ENCODE assay signal across 29 cellular contexts in the genomic region with DNA sequence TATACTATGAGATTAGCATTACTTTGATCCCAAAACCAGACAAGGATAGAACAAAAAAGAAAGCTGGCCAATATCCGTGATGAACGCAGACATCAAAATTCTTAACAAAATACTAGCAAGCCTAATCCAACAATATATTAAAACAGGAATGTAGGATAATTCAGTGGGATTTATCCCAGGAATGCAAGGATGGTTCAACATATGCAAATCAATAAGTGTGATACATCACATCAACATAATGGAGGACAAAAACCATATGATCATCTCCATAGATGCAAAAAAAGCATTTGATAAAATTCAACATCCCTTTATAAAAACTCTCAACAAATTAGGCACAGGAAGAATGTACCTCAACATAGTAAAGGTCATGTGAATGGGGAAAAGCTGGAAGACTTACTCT.
"Had no signal": no experiment of that assay in that cellular context is flagged by ENCODE, and none has a peak within 500 bp of the region (broad histone marks: within the 10 kb centered on the region; RNA-seq: fewer than 3 reads in every experiment).

No MANE protein-coding gene starts in this region.

- ATAC-seq: stimulated activated effector memory CD8-positive, alpha-beta T cell treated with anti-CD3 and anti-CD28 coated beads, Interleukin-12 subunit alpha, Interleukin-12 subunit beta, amount 100 ng/mL, for 72 hours; stimulated activated memory B cell treated with anti-CD40 and anti-IgM and Interleukin-4, amounts not matched to agents 10 μg/mL and 1 μg/mL and 100 μg/mL, for 72 hours; stimulated activated naive B cell treated with anti-CD40 and anti-IgM and Interleukin-4, amounts not matched to agents 10 μg/mL and 1 μg/mL and 100 μg/mL, for 72 hours; stimulated activated naive CD8-positive, alpha-beta T cell treated with anti-CD3 and anti-CD28 coated beads, Interleukin-15, amount 100 ng/mL, for 72 hours; stimulated activated naive CD8-positive, alpha-beta T cell treated with anti-CD3 and anti-CD28 coated beads, Interleukin-15, Interleukin-2, amounts not matched to agents 100 U/mL and 50 U/mL, for 24 hours; upper lobe of right lung had no signal

- H3K4me3 Mint-ChIP-seq: stimulated activated effector memory CD8-positive, alpha-beta T cell treated with anti-CD3 and anti-CD28 coated beads, Interleukin-12 subunit alpha, Interleukin-12 subunit beta, amount 100 ng/mL, for 72 hours; stimulated activated memory B cell treated with anti-CD40 and anti-IgM and Interleukin-4, amounts not matched to agents 10 μg/mL and 1 μg/mL and 100 μg/mL, for 72 hours; stimulated activated naive B cell treated with anti-CD40 and anti-IgM and Interleukin-4, amounts not matched to agents 10 μg/mL and 1 μg/mL and 100 μg/mL, for 72 hours; stimulated activated naive CD8-positive, alpha-beta T cell treated with anti-CD3 and anti-CD28 coated beads, Interleukin-15, amount 100 ng/mL, for 72 hours; stimulated activated naive CD8-positive, alpha-beta T cell treated with anti-CD3 and anti-CD28 coated beads, Interleukin-15, Interleukin-2, amounts not matched to agents 100 ng/mL and 50 ng/mL, for 24 hours; type B pancreatic cell had no signal

- H3K36me3 Mint-ChIP-seq: stimulated activated effector memory CD8-positive, alpha-beta T cell treated with anti-CD3 and anti-CD28 coated beads, Interleukin-12 subunit alpha, Interleukin-12 subunit beta, amount 100 ng/mL, for 72 hours; stimulated activated memory B cell treated with anti-CD40 and anti-IgM and Interleukin-4, amounts not matched to agents 10 μg/mL and 1 μg/mL and 100 μg/mL, for 72 hours; stimulated activated naive B cell treated with anti-CD40 and anti-IgM and Interleukin-4, amounts not matched to agents 10 μg/mL and 1 μg/mL and 100 μg/mL, for 72 hours; type B pancreatic cell had no signal

- H3K4me3 ChIP-seq: stomach, suprapubic skin, testis, thoracic aorta, thyroid gland, tibial artery, tibial nerve, transverse colon, upper lobe of left lung, upper lobe of right lung, uterus, vagina had no signal

- H3K27me3 ChIP-seq: stomach, suprapubic skin, testis, thyroid gland, tibial artery, tibial nerve, transverse colon, upper lobe of left lung, upper lobe of right lung, uterus, vagina had no signal

- H3K27me3 Mint-ChIP-seq: stimulated activated naive B cell treated with anti-CD40 and anti-IgM and Interleukin-4, amounts not matched to agents 10 μg/mL and 1 μg/mL and 100 μg/mL, for 72 hours; stimulated activated naive CD8-positive, alpha-beta T cell treated with anti-CD3 and anti-CD28 coated beads, Interleukin-15, amount 100 ng/mL, for 72 hours; stimulated activated naive CD8-positive, alpha-beta T cell treated with anti-CD3 and anti-CD28 coated beads, Interleukin-15, Interleukin-2, amounts not matched to agents 100 ng/mL and 50 ng/mL, for 24 hours; type B pancreatic cell had no signal

- H3K4me1 ChIP-seq: suprapubic skin, testis, thyroid gland, tibial nerve, transverse colon, upper lobe of left lung, upper lobe of right lung, vagina had no signal

- H3K27ac ChIP-seq: stomach, suprapubic skin, testis, thoracic aorta, thyroid gland, tibial artery, tibial nerve, transverse colon, upper lobe of left lung, upper lobe of right lung, uterus, vagina had no signal

- H3K27ac Mint-ChIP-seq: stimulated activated effector memory CD8-positive, alpha-beta T cell treated with anti-CD3 and anti-CD28 coated beads, Interleukin-12 subunit alpha, Interleukin-12 subunit beta, amount 100 ng/mL, for 72 hours; stimulated activated memory B cell treated with anti-CD40 and anti-IgM and Interleukin-4, amounts not matched to agents 10 μg/mL and 1 μg/mL and 100 μg/mL, for 72 hours; stimulated activated naive B cell treated with anti-CD40 and anti-IgM and Interleukin-4, amounts not matched to agents 10 μg/mL and 1 μg/mL and 100 μg/mL, for 72 hours; stimulated activated naive CD8-positive, alpha-beta T cell treated with anti-CD3 and anti-CD28 coated beads, Interleukin-15, amount 100 ng/mL, for 72 hours; stimulated activated naive CD8-positive, alpha-beta T cell treated with anti-CD3 and anti-CD28 coated beads, Interleukin-15, Interleukin-2, amounts not matched to agents 100 ng/mL and 50 ng/mL, for 24 hours; type B pancreatic cell had no signal

- H3K36me3 ChIP-seq: stomach, suprapubic skin, thoracic aorta, thyroid gland, tibial artery, tibial nerve, transverse colon, upper lobe of left lung, upper lobe of right lung, uterus, vagina had no signal

- H3K4me1 Mint-ChIP-seq: stimulated activated effector memory CD8-positive, alpha-beta T cell treated with anti-CD3 and anti-CD28 coated beads, Interleukin-12 subunit alpha, Interleukin-12 subunit beta, amount 100 ng/mL, for 72 hours; stimulated activated memory B cell treated with anti-CD40 and anti-IgM and Interleukin-4, amounts not matched to agents 10 μg/mL and 1 μg/mL and 100 μg/mL, for 72 hours; stimulated activated naive B cell treated with anti-CD40 and anti-IgM and Interleukin-4, amounts not matched to agents 10 μg/mL and 1 μg/mL and 100 μg/mL, for 72 hours; stimulated activated naive CD8-positive, alpha-beta T cell treated with anti-CD3 and anti-CD28 coated beads, Interleukin-15, amount 100 ng/mL, for 72 hours had no signal

- FAIRE-seq: urothelium cell line had no signal

- H3K9me3 ChIP-seq: testis, thyroid gland, vagina had no signal

- DNase-seq: stimulated activated CD4-positive, alpha-beta T cell treated with anti-CD3 and anti-CD28 coated beads, Interleukin-2, amount 100 ng/mL, for 48 hours; stimulated activated CD4-positive, alpha-beta T cell treated with anti-CD3 and anti-CD28 coated beads, Interleukin-4, amount 100 ng/mL, for 1 hour; stimulated activated CD4-positive, alpha-beta T cell treated with anti-CD3 and anti-CD28 coated beads, Interleukin-4, amount 100 ng/mL, for 24 hours; stimulated activated CD4-positive, alpha-beta T cell treated with anti-CD3 and anti-CD28 coated beads, Interleukin-4, amount 100 ng/mL, for 4 hours; stimulated activated CD8-positive, alpha-beta memory T cell treated with anti-CD3 and anti-CD28 coated beads, Interleukin-4, amount 100 ng/mL, for 48 hours; stimulated activated naive B cell treated with anti-CD40 and anti-IgM and Interleukin-4, amounts not matched to agents 10 μg/mL and 1 μg/mL and 100 μg/mL, for 72 hours; stimulated activated naive CD4-positive, alpha-beta T cell; stimulated activated naive CD4-positive, alpha-beta T cell treated with Interleukin-2 at 50 U/mL for 16 hours; stimulated activated naive CD8-positive, alpha-beta T cell treated with anti-CD3 and anti-CD28 coated beads, Interleukin-15, amount 100 ng/mL, for 72 hours; stimulated activated naive CD8-positive, alpha-beta T cell treated with anti-CD3 and anti-CD28 coated beads, Interleukin-15, Interleukin-2, amounts not matched to agents 100 U/mL and 50 U/mL, for 24 hours; stomach; substantia nigra; testis; thyroid gland; tibial artery; transverse colon; trophoblast cell; upper lobe of left lung; upper lobe of right lung; uterus had no signal
